In genomic region chr2:6909431-6910385, GRCh38 we compare ENCODE assay signal across 8 cellular contexts. TPM values are rescaled to one million over a fixed set of nuclear protein-coding genes. Genes with fewer than 3 reads are reported as not detected.
DNase-seq lines count a peak whose midpoint lies in the region; ATAC-seq and TF ChIP-seq lines count a peak whose summit lies in the region.

No MANE protein-coding gene starts in this region.

- peaks cover 7% of the 10 kb centered on the region for H3K27me3 Mint-ChIP-seq in activated T-helper 1 cell treated with anti-CD3 and anti-CD28 coated beads, Interleukin-12 subunit alpha, Interleukin-12 subunit beta, Interleukin-2, Interleukin-4 antibody, amounts not matched to agents 30 ng/mL and 10 ng/mL and 1 ng/mL, durations not matched to agents 14 hours and 24 hours and 36 hours (ENCODE audit: insufficient read depth)

- H3K4me3 ChIP-seq in A673 (ENCODE audit: low read depth, low read length, poor library complexity, severe bottlenecking) = no peak overlapping the region
- H3K4me3 ChIP-seq in left lung = no peak overlapping the region

- DNase-seq in GF-D8 (lab: John Stamatoyannopoulos, UW) (peak; percentile 81), A673 (ENCODE audit: low spot score) (no peak), left lung (no peak), 8988T (no peak)
- DNase-seq in activated T-helper 1 cell treated with anti-CD3 and anti-CD28 coated beads, Interleukin-12 subunit alpha, Interleukin-12 subunit beta, Interleukin-2, Interleukin-4 antibody, amounts not matched to agents 30 ng/mL and 10 ng/mL and 1 ng/mL, durations not matched to agents 14 hours and 24 hours and 36 hours (ENCODE audit: low spot score) = peak; percentile 59
- DNase-seq in activated effector memory CD4-positive, alpha-beta T cell treated with anti-CD3 and anti-CD28 coated beads, Interleukin-2, amount 50 U/mL, for 16 hours = no peak

- no peaks in the 10 kb centered on the region for H3K27me3 ChIP-seq in A673 (replicated peaks; ENCODE audit: insufficient read depth, low read depth, low read length, poor library complexity)
- H3K27me3 ChIP-seq in left lung = no peaks in the 10 kb centered on the region

- peak overlapping the region; percentile 66 for H3K4me3 Mint-ChIP-seq in activated T-helper 1 cell treated with anti-CD3 and anti-CD28 coated beads, Interleukin-12 subunit alpha, Interleukin-12 subunit beta, Interleukin-2, Interleukin-4 antibody, amounts not matched to agents 30 ng/mL and 10 ng/mL and 1 ng/mL, durations not matched to agents 14 hours and 24 hours and 36 hours

- H3K27ac ChIP-seq in A673 (ENCODE audit: low read depth, low read length, poor library complexity, severe bottlenecking) (no peak overlapping the region), left lung (no peak overlapping the region)

- H3K4me1 ChIP-seq in A673 (ENCODE audit: insufficient read depth, low read length, poor library complexity, severe bottlenecking) (no peaks in the 10 kb centered on the region), left lung (no peaks in the 10 kb centered on the region)

- POLR2A ChIA-PET in A673 (lab: Charles Lee; ENCODE audit: low non-redundant PET) = no interaction called here

- peaks cover 90% of the 10 kb centered on the region for H3K4me1 Mint-ChIP-seq in activated T-helper 1 cell treated with anti-CD3 and anti-CD28 coated beads, Interleukin-12 subunit alpha, Interleukin-12 subunit beta, Interleukin-2, Interleukin-4 antibody, amounts not matched to agents 30 ng/mL and 10 ng/mL and 1 ng/mL, durations not matched to agents 14 hours and 24 hours and 36 hours (ENCODE audit: low read depth)

- no peak for TF ChIP-seq CTCF in A673 (conservative IDR thresholded peaks at IDR 0.05; ENCODE audit: low read depth, low read length)
- no peak for TF ChIP-seq CTCF in left lung (IDR thresholded peaks at IDR 0.05)

- no peaks in the 10 kb centered on the region for H3K9me3 ChIP-seq in A673 (ENCODE audit: low read depth, low read length, poor library complexity, severe bottlenecking)
- no peaks in the 10 kb centered on the region for H3K9me3 ChIP-seq in left lung

- peak overlapping the region; percentile 83 for H3K27ac Mint-ChIP-seq in activated T-helper 1 cell treated with anti-CD3 and anti-CD28 coated beads, Interleukin-12 subunit alpha, Interleukin-12 subunit beta, Interleukin-2, Interleukin-4 antibody, amounts not matched to agents 30 ng/mL and 10 ng/mL and 1 ng/mL, durations not matched to agents 14 hours and 24 hours and 36 hours

- CTCF ChIA-PET in A673 (lab: Charles Lee) = no interaction called here

- no peaks in the 10 kb centered on the region for H3K36me3 ChIP-seq in A673 (ENCODE audit: insufficient read depth, low read length, poor library complexity, severe bottlenecking)
- H3K36me3 ChIP-seq in left lung = no peaks in the 10 kb centered on the region

- no TSS peak for BruUV-seq in A673 (replicated peaks; lab: Mats Ljungman, UMichigan)

- H3K36me3 Mint-ChIP-seq in activated T-helper 1 cell treated with anti-CD3 and anti-CD28 coated beads, Interleukin-12 subunit alpha, Interleukin-12 subunit beta, Interleukin-2, Interleukin-4 antibody, amounts not matched to agents 30 ng/mL and 10 ng/mL and 1 ng/mL, durations not matched to agents 14 hours and 24 hours and 36 hours (ENCODE audit: low read depth) = peaks cover 16% of the 10 kb centered on the region

- intact Hi-C loops in activated T-helper 1 cell treated with anti-CD3 and anti-CD28 coated beads, Interleukin-12 subunit alpha, Interleukin-12 subunit beta, Interleukin-2, Interleukin-4 antibody, amounts not matched to agents 30 ng/mL and 10 ng/mL and 1 ng/mL, durations not matched to agents 14 hours and 24 hours and 36 hours (cut with micrococcal nuclease) = loop anchor here (1.0 to 2.0 kb wide), 4 partner anchors 12 to 43 kb away; partner anchors contain the start of gene RSAD2
- intact Hi-C loops in A673 (cut with micrococcal nuclease; ENCODE audit: unreplicated experiment) = no loop called here
- intact Hi-C loops in left lung (cut with DNase I) = loop anchor here in 1 of 2 donors (10.0 kb wide), 1 partner anchor 125 kb away; no protein-coding TSS in a partner anchor

- ATAC-seq in GM19467 (IDR thresholded peaks at IDR 0.05; ENCODE audit: unreplicated experiment) = peak; percentile 98
- peak; percentile 94 for ATAC-seq in HG03457 (IDR thresholded peaks at IDR 0.05; ENCODE audit: unreplicated experiment)
- ATAC-seq in left lung = no peak

- H3K9me3 Mint-ChIP-seq in activated T-helper 1 cell treated with anti-CD3 and anti-CD28 coated beads, Interleukin-12 subunit alpha, Interleukin-12 subunit beta, Interleukin-2, Interleukin-4 antibody, amounts not matched to agents 30 ng/mL and 10 ng/mL and 1 ng/mL, durations not matched to agents 14 hours and 24 hours and 36 hours = no peaks in the 10 kb centered on the region

RNA-seq across cellular contexts. Expression of gene RNF144A, which starts 7.5 kb away (rescaled TPM):
- total RNA-seq in activated T-helper 1 cell treated with anti-CD3 and anti-CD28 coated beads, Interleukin-12 subunit alpha, Interleukin-12 subunit beta, Interleukin-2, Interleukin-4 antibody, amounts not matched to agents 30 ng/mL and 10 ng/mL and 1 ng/mL, durations not matched to agents 14 hours and 24 hours and 36 hours = 14.4 and 16.6 TPM in 2 replicates
- total RNA-seq in A673 (2021) (13.6 and 19.6 TPM in 2 replicates), left lung (10 to 100 TPM in 1 of 2 donors, 1 to 10 TPM in 1; 9.9 to 11.4 TPM)

RNA-seq across cellular contexts. Expression of gene RSAD2, which starts 32.1 kb away (rescaled TPM):
- 2.2 and 2.4 TPM in 2 replicates for total RNA-seq in activated T-helper 1 cell treated with anti-CD3 and anti-CD28 coated beads, Interleukin-12 subunit alpha, Interleukin-12 subunit beta, Interleukin-2, Interleukin-4 antibody, amounts not matched to agents 30 ng/mL and 10 ng/mL and 1 ng/mL, durations not matched to agents 14 hours and 24 hours and 36 hours
- total RNA-seq in A673 (2021) (2.1 and 2.2 TPM in 2 replicates), left lung (10 to 100 TPM; 12.5 to 23.1 TPM)

RNA-seq across cellular contexts. Expression of gene CMPK2, which starts 44.0 kb away (rescaled TPM):
- total RNA-seq in activated T-helper 1 cell treated with anti-CD3 and anti-CD28 coated beads, Interleukin-12 subunit alpha, Interleukin-12 subunit beta, Interleukin-2, Interleukin-4 antibody, amounts not matched to agents 30 ng/mL and 10 ng/mL and 1 ng/mL, durations not matched to agents 14 hours and 24 hours and 36 hours = 4.1 and 7.4 TPM in 2 replicates
- 3.3 and 4.6 TPM in 2 replicates for total RNA-seq in A673 (2021)
- total RNA-seq in left lung = 10 to 100 TPM in 1 of 2 donors, 1 to 10 TPM in 1; 9.3 to 20.2 TPM

Comparison
In these comparisons a context has a peak if more than half of its experiments do, and no peak if none do; other contexts are left out.
1. DNase-seq: peak in GF-D8 (single experiment) and activated T-helper 1 cell treated with anti-CD3 and anti-CD28 coated beads, Interleukin-12 subunit alpha, Interleukin-12 subunit beta, Interleukin-2, Interleukin-4 antibody, amounts not matched to agents 30 ng/mL and 10 ng/mL and 1 ng/mL, durations not matched to agents 14 hours and 24 hours and 36 hours (single experiment); none in A673 (single experiment), activated effector memory CD4-positive, alpha-beta T cell treated with anti-CD3 and anti-CD28 coated beads, Interleukin-2, amount 50 U/mL, for 16 hours (single experiment), left lung (0 of 2) and 8988T (single experiment).